1 cellular context compared by ENCODE assay signal in the genomic region with DNA sequence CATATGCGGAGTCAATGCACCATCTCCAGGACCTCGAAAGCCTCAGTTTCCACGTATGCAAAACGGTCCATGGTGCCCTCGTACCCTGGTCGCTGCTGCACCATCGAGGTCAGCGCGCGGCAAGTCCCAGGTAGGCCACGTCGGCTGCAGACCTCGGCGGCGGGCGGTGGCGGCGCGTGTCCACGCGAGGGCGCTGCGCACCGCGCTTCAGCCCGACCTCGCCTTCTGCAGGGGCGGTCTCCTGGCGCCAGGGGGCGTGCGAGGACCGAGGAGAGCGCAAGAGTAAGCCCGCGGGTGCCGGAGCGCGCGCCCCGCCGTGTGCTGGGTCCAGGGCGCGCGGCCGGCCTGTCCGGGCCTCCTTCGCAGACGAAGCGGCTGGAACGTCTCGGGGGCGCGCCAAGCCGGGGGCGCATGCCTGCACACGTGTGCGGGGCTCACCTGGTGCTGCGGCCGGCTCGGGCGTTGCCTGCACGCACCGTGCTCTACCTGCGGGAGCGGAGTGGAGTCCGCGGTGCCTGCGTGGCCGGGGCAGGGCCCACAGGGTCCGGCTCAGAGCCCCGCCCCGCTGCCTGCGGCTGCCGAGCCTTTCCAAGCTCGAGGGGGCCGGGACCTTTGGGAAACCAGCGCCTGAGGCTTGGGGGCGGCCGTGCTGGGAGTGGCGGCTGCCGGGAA.
TF ChIP-seq lines count a peak whose summit lies in the region.

No MANE protein-coding gene starts in this region.

TF ChIP-seq in HepG2, 621 proteins besides CTCF, POLR2A, EP300 and RAD21 (continued from another document and continues in another):
- TF ChIP-seq ZUFSP (CRISPR knock-in tag; IDR thresholded peaks at IDR 0.05; ENCODE audit: borderline replicate concordance) (no peak), CEBPB (IDR thresholded peaks at IDR 0.05; ENCODE audit: borderline replicate concordance, low read depth, low read length) (no peak), STAT5B (CRISPR knock-in tag; IDR thresholded peaks at IDR 0.05) (no peak), ZNF343 (CRISPR knock-in tag; IDR thresholded peaks at IDR 0.05) (peak; percentile 30; the same call in 1 of the 2 replicates), ZNF446 (CRISPR knock-in tag; IDR thresholded peaks at IDR 0.05) (no peak), NRL (CRISPR knock-in tag; IDR thresholded peaks at IDR 0.05; ENCODE audit: borderline replicate concordance) (0 out of 2 replicates have a peak, but pooled peaks have one; percentile 17), FOXA1 (IDR thresholded peaks at IDR 0.05) (no peak), FOXA1 (CRISPR knock-in tag; IDR thresholded peaks at IDR 0.05) (no peak), ZNF335 (CRISPR knock-in tag; IDR thresholded peaks at IDR 0.05) (no peak), NR2F2 (IDR thresholded peaks at IDR 0.05; ENCODE audit: borderline replicate concordance, low read depth) (no peak; the same call in 1 of the 2 replicates), ZNF616 (CRISPR knock-in tag; IDR thresholded peaks at IDR 0.05; ENCODE audit: low read depth) (no peak), SMYD3 (CRISPR knock-in tag; IDR thresholded peaks at IDR 0.05) (no peak), ZNF138 (CRISPR knock-in tag; IDR thresholded peaks at IDR 0.05; ENCODE audit: low read depth) (0 out of 2 replicates have a peak, but pooled peaks have one; percentile 62), ZNF850 (CRISPR knock-in tag; conservative IDR thresholded peaks at IDR 0.05) (no peak), CEBPZ (IDR thresholded peaks at IDR 0.05; ENCODE audit: low read length) (no peak), PHF21A (CRISPR knock-in tag; IDR thresholded peaks at IDR 0.05) (no peak), TMF1 (CRISPR knock-in tag; IDR thresholded peaks at IDR 0.05; ENCODE audit: low read depth) (0 out of 2 replicates have a peak, but pooled peaks have one; percentile 42), ZSCAN31 (CRISPR knock-in tag; IDR thresholded peaks at IDR 0.05; ENCODE audit: low read depth) (peak; percentile 81; the same call in 1 of the 2 replicates), ISX (CRISPR knock-in tag; conservative IDR thresholded peaks at IDR 0.05) (no peak), RXRB (CRISPR knock-in tag; IDR thresholded peaks at IDR 0.05; ENCODE audit: borderline replicate concordance) (no peak), GABPB1 (CRISPR knock-in tag; IDR thresholded peaks at IDR 0.05) (peak; percentile 65), HBP1 (CRISPR knock-in tag; IDR thresholded peaks at IDR 0.05; ENCODE audit: low read depth) (no peak), GZF1 (CRISPR knock-in tag; IDR thresholded peaks at IDR 0.05) (no peak), TFDP1 (CRISPR knock-in tag; IDR thresholded peaks at IDR 0.05; ENCODE audit: borderline replicate concordance) (peak; percentile 50; the same call in 1 of the 2 replicates), NBN (conservative IDR thresholded peaks at IDR 0.05) (no peak), ARNT (IDR thresholded peaks at IDR 0.05) (no peak), ZNF17 (CRISPR knock-in tag; IDR thresholded peaks at IDR 0.05) (no peak), FOXO1 (CRISPR knock-in tag; IDR thresholded peaks at IDR 0.05) (peak; percentile 11; the same call in 1 of the 2 replicates)
- TF ChIP-seq, protein P1, sequence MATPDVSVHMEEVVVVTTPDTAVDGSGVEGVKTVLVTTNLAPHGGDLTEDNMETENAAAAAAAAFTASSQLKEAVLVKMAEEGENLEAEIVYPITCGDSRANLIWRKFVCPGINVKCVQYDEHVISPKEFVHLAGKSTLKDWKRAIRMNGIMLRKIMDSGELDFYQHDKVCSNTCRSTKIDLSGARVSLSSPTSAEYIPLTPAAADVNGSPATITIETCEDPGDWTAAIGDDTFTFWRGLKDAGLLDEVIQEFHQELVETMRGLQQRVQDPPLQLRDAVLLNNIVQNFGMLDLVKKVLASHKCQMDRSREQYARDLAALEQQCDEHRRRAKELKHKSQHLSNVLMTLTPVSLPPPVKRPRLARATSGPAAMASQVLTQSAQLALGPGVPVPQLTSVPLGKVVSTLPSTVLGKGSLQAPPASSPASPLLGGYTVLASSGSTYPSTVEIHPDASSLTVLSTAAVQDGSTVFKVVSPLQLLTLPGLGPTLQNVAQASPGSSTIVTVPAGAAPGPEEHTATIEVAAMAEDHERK (CRISPR knock-in tag; IDR thresholded peaks at IDR 0.05; ENCODE audit: low read depth): no peak
- TF ChIP-seq, protein P2, sequence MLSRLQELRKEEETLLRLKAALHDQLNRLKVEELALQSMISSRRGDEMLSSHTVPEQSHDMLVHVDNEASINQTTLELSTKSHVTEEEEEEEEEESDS (CRISPR knock-in tag; IDR thresholded peaks at IDR 0.05; ENCODE audit: borderline replicate concordance): no peak
- TF ChIP-seq, protein P3, sequence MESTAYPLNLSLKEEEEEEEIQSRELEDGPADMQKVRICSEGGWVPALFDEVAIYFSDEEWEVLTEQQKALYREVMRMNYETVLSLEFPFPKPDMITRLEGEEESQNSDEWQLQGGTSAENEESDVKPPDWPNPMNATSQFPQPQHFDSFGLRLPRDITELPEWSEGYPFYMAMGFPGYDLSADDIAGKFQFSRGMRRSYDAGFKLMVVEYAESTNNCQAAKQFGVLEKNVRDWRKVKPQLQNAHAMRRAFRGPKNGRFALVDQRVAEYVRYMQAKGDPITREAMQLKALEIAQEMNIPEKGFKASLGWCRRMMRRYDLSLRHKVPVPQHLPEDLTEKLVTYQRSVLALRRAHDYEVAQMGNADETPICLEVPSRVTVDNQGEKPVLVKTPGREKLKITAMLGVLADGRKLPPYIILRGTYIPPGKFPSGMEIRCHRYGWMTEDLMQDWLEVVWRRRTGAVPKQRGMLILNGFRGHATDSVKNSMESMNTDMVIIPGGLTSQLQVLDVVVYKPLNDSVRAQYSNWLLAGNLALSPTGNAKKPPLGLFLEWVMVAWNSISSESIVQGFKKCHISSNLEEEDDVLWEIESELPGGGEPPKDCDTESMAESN (CRISPR knock-in tag; conservative IDR thresholded peaks at IDR 0.05): peak; percentile 93
- TF ChIP-seq, protein P4, sequence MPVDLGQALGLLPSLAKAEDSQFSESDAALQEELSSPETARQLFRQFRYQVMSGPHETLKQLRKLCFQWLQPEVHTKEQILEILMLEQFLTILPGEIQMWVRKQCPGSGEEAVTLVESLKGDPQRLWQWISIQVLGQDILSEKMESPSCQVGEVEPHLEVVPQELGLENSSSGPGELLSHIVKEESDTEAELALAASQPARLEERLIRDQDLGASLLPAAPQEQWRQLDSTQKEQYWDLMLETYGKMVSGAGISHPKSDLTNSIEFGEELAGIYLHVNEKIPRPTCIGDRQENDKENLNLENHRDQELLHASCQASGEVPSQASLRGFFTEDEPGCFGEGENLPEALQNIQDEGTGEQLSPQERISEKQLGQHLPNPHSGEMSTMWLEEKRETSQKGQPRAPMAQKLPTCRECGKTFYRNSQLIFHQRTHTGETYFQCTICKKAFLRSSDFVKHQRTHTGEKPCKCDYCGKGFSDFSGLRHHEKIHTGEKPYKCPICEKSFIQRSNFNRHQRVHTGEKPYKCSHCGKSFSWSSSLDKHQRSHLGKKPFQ (CRISPR knock-in tag; IDR thresholded peaks at IDR 0.05; ENCODE audit: insufficient replicate concordance): no peak
- TF ChIP-seq, protein P5, sequence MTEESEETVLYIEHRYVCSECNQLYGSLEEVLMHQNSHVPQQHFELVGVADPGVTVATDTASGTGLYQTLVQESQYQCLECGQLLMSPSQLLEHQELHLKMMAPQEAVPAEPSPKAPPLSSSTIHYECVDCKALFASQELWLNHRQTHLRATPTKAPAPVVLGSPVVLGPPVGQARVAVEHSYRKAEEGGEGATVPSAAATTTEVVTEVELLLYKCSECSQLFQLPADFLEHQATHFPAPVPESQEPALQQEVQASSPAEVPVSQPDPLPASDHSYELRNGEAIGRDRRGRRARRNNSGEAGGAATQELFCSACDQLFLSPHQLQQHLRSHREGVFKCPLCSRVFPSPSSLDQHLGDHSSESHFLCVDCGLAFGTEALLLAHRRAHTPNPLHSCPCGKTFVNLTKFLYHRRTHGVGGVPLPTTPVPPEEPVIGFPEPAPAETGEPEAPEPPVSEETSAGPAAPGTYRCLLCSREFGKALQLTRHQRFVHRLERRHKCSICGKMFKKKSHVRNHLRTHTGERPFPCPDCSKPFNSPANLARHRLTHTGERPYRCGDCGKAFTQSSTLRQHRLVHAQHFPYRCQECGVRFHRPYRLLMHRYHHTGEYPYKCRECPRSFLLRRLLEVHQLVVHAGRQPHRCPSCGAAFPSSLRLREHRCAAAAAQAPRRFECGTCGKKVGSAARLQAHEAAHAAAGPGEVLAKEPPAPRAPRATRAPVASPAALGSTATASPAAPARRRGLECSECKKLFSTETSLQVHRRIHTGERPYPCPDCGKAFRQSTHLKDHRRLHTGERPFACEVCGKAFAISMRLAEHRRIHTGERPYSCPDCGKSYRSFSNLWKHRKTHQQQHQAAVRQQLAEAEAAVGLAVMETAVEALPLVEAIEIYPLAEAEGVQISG (CRISPR knock-in tag; IDR thresholded peaks at IDR 0.05): peak; percentile 78
- TF ChIP-seq, protein P6, sequence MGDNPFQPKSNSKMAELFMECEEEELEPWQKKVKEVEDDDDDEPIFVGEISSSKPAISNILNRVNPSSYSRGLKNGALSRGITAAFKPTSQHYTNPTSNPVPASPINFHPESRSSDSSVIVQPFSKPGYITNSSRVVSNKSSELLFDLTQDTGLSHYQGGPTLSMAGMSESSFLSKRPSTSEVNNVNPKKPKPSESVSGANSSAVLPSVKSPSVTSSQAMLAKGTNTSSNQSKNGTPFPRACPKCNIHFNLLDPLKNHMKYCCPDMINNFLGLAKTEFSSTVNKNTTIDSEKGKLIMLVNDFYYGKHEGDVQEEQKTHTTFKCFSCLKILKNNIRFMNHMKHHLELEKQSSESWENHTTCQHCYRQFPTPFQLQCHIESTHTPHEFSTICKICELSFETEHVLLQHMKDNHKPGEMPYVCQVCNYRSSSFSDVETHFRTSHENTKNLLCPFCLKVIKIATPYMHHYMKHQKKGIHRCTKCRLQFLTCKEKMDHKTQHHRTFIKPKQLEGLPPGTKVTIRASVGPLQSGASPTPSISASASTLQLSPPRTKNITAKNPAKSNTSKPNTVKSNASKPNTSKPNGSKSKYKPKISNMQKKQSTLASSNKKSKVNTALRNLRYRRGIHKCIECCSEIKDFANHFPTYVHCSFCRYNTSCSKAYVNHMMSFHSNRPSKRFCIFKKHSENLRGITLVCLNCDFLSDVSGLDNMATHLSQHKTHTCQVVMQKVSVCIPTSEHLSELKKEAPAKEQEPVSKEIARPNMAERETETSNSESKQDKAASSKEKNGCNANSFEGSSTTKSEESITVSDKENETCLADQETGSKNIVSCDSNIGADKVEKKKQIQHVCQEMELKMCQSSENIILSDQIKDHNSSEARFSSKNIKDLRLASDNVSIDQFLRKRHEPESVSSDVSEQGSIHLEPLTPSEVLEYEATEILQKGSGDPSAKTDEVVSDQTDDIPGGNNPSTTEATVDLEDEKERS (CRISPR knock-in tag; IDR thresholded peaks at IDR 0.05): no peak
